In the genomic region with DNA sequence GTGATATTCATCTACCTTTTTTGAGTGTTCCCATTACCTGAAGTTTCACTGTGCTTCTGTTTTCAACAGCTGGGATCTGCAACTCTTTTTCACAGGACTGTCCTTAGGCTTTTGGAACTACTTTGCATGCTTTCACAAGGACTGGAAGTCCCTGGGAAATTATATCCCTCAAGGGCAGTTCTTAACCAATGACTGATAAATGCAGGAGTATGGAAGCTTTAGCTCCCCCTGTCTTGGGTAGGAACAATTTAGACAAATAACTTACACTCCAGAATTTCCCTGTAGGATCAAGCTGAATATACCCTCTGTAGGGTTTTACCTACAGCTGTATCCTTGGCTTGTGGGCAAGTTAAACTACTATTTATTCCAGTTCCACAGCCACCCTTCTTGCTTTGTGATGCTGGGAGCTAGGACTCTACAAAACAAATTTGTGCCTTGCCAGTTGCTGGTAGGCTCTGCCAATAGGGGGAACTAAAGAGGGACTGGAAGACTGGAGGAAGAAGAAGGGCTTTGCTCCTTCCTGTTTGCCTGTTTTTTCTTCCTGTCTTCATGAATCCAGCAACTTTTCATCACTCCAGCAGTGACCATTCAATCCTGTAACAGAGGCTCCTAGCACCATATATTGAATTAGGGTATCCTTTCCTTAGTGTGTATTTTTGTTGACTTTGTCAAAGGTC, we compare ENCODE assay signal across 1 cellular context.
TF ChIP-seq lines count a peak whose summit lies in the region.

No MANE protein-coding gene starts in this region.

TF ChIP-seq in A549, 52 proteins besides CTCF, POLR2A, EP300 and RAD21 (continued from another document):
- TF ChIP-seq BCL3 (IDR thresholded peaks at IDR 0.05) (no peak), EHMT2 (IDR thresholded peaks at IDR 0.05; ENCODE audit: low read depth) (no peak)
